In the genomic region with DNA sequence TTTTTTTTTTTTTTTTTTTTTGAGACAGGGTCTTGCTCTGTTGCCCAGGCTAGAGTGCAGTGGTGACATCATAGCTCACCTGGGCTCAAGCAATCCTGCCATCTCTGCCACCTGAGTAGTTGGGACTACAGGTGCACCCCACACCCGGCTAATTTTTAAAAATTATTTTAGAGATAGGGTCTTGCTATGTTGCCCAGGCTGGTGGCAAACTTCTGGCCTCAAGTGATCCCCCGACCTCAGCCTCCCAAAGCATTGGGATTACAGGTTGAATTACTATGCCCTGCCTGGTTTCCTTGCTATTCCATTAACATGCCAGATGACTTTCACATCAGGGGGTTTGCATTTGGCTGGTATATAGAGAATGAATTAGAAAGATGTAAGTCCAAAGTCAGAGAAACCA, we compare ENCODE assay signal across 20 cellular contexts.
"Had no signal": no experiment of that assay in that cellular context is flagged by ENCODE, and none has a peak within 500 bp of the region (broad histone marks: within the 10 kb centered on the region; RNA-seq: fewer than 3 reads in every experiment).

No MANE protein-coding gene starts in this region.

- FAIRE-seq: RCC 7860 had no signal

- H3K4me2 ChIP-seq: SK-N-SH had no signal

- H3K9ac ChIP-seq: KMS-11, SK-N-SH had no signal

- DNase-seq: IMR-90, Kasumi-1, MM.1S, NCI-H1092 treated with DMSO at 0.1 percent for 48 hours, NCI-H1436, NCI-H187, NCI-H2029, NCI-H2081 treated with DMSO at 0.1 percent for 48 hours, NCI-H2171, NCI-H345, NCI-H446 treated with DMSO at 0.1 percent for 48 hours, NCI-H510A treated with DMSO at 0.1 percent for 48 hours, NCI-H526, NCI-H774, Right ventricle myocardium superior, RPMI8226, SK-N-SH, SW 1271 had no signal

- H3K27ac ChIP-seq: KMS-11 had no signal

- H3K9me3 ChIP-seq: SK-N-SH had no signal
